8 cellular contexts compared by ENCODE assay signal in genomic region chr6:52352239-52353008, GRCh38. TPM values are rescaled to one million over a fixed set of nuclear protein-coding genes. Genes with fewer than 3 reads are reported as not detected.
A peak's percentile ranks its signal among the peaks of the same experiment; 100 is the strongest.
DNase-seq lines count a peak whose midpoint lies in the region; ATAC-seq, FAIRE-seq and TF ChIP-seq lines count a peak whose summit lies in the region.

No MANE protein-coding gene starts in this region.

- H3K4me3 ChIP-seq in bronchial epithelial cell (ENCODE audit: low read depth, low read length) (no peak overlapping the region), muscle layer of duodenum (ENCODE audit: low read depth in 1 of 2, low read length in 2 of 2) (no peak overlapping the region)

- H3K9me3 ChIP-seq in muscle layer of duodenum (ENCODE audit: control insufficient read depth in 1 of 2, low read length in 2 of 2) = no peaks in the 10 kb centered on the region

- peak overlapping the region; percentile 19 for H3K27ac ChIP-seq in muscle layer of duodenum (ENCODE audit: low read length)

- FAIRE-seq in bronchial epithelial cell (lab: Jason Lieb, UNC) = peak; percentile 80

- no peaks in the 10 kb centered on the region for H3K27me3 ChIP-seq in bronchial epithelial cell (ENCODE audit: control insufficient read depth, insufficient read depth, low read length)
- no peaks in the 10 kb centered on the region for H3K27me3 ChIP-seq in muscle layer of duodenum (ENCODE audit: low read depth, low read length)

- H3K36me3 ChIP-seq in bronchial epithelial cell (ENCODE audit: control insufficient read depth, insufficient read depth, low read length) (no peaks in the 10 kb centered on the region), muscle layer of duodenum (ENCODE audit: control insufficient read depth in 1 of 2, insufficient read depth in 2 of 2, low read length in 2 of 2) (no peaks in the 10 kb centered on the region)

- ATAC-seq in GM19043 (IDR thresholded peaks at IDR 0.05; ENCODE audit: low read depth, unreplicated experiment) = peak; percentile 89
- peak; percentile 92 for ATAC-seq in HG03108 (IDR thresholded peaks at IDR 0.05; ENCODE audit: unreplicated experiment)

- TF ChIP-seq CTCF in bronchial epithelial cell (IDR thresholded peaks at IDR 0.05; ENCODE audit: insufficient read depth, low read length, severe bottlenecking) = no peak

- H3K4me1 ChIP-seq in muscle layer of duodenum (ENCODE audit: control insufficient read depth in 1 of 2, insufficient read depth in 2 of 2, low read length in 2 of 2) = peaks cover 5 to 14% of the 10 kb centered on the region in 2 donors

- DNase-seq in COR-L47 (lab: John Stamatoyannopoulos, UW) (peak; percentile 8), NCI-H748 treated with DMSO at 0.1 percent for 48 hours (lab: John Stamatoyannopoulos, UW) (peak; percentile 27), bronchial epithelial cell (ENCODE audit: low read depth) (peak; percentile 99), NCI-H2171 treated with DMSO at 0.1 percent for 48 hours (lab: John Stamatoyannopoulos, UW) (no peak), inferior parietal cortex (ENCODE audit: extremely low spot score) (no peak)

RNA-seq across cellular contexts. Expression of gene PAQR8, which starts 9.5 kb away (rescaled TPM):
- total RNA-seq in bronchial epithelial cell = 1.3 and 5.6 TPM in 2 replicates

Comparison
In these comparisons a context has a peak if more than half of its experiments do, and no peak if none do; other contexts are left out.
1. DNase-seq: peak in COR-L47 (single experiment), NCI-H748 treated with DMSO at 0.1 percent for 48 hours (single experiment) and bronchial epithelial cell (single experiment); none in NCI-H2171 treated with DMSO at 0.1 percent for 48 hours (single experiment) and inferior parietal cortex (single experiment).